1 cellular context compared by ENCODE assay signal in genomic region chr2:100456357-100456756, GRCh38.
TF ChIP-seq lines count a peak whose summit lies in the region.

No MANE protein-coding gene starts in this region.

TF ChIP-seq in K562, 482 proteins besides CTCF, POLR2A, EP300 and RAD21:
- TF ChIP-seq ZFP36 (IDR thresholded peaks at IDR 0.05; ENCODE audit: low read depth, low read length, partially characterized antibody), result peak; percentile 63
